In the genomic region with DNA sequence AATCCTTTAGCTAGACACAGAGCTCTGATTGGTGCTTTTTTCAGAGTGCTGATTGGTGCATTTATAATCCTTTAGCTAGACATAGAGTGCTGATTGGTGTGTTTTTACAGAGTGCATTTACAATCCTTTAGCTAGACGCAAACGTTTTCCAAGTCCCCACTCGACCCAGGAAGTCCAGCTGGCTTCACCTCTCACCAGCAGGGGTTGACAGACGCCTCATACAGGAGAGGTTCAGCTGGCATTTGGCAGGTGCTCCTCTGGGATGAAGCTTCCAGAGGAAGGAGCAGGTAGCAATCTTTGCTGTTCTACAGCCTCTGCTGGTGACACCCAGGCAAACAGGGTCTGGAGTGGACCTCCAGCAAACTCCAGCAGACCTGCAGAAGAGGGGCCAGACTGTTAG, we compare ENCODE assay signal across 7 cellular contexts. TPM values are rescaled to one million over a fixed set of nuclear protein-coding genes. Genes with fewer than 3 reads are reported as not detected.
DNase-seq lines count a peak whose midpoint lies in the region; ATAC-seq, FAIRE-seq and TF ChIP-seq lines count a peak whose summit lies in the region.
"Not testable (repeated sequence)": the region's sequence is repeated elsewhere in the genome, so short reads cannot be mapped to it uniquely, and the experiment has no call there.
"Had no signal": no experiment of that assay in that cellular context is flagged by ENCODE, and none has a peak within 500 bp of the region (broad histone marks: within the 10 kb centered on the region; RNA-seq: fewer than 3 reads in every experiment).

No MANE protein-coding gene starts in this region.

- BruUV-seq in K562 (replicated peaks; lab: Mats Ljungman, UMichigan); HepG2 (replicated peaks; lab: Mats Ljungman, UMichigan): not testable (repeated sequence)

- H3K27ac ChIP-seq in K562 (ENCODE audit: extremely low read depth, low read depth, low read length); HepG2 (ENCODE audit: extremely low read length, insufficient read depth, low read length): not testable (repeated sequence)

- peaks cover 22% of the 10 kb centered on the region for H3K9me3 ChIP-seq in K562 (replicated peaks; ENCODE audit: control insufficient read depth, insufficient read depth, low read depth, low read length)
- H3K9me3 ChIP-seq in HepG2 (ENCODE audit: low read length): not testable (repeated sequence)

- intact Hi-C loops in K562 (cut with micrococcal nuclease); Right ventricle myocardium superior (cut with DNase I); HepG2 (cut with micrococcal nuclease; ENCODE audit: unreplicated experiment): not testable (repeated sequence)

- not testable (repeated sequence) for H2AFZ ChIP-seq in K562 (ENCODE audit: low read depth, low read length); HepG2 (ENCODE audit: low read length)

- FAIRE-seq in K562 (lab: Jason Lieb, UNC); HepG2 (lab: Jason Lieb, UNC): not testable (repeated sequence)

- not testable (repeated sequence) for H3K4me1 ChIP-seq in K562 (replicated peaks in 1 of 2; ENCODE audit: control insufficient read depth in 2 of 2, insufficient read depth in 2 of 2, low read length in 2 of 2)
- peaks cover 11% of the 10 kb centered on the region for H3K4me1 ChIP-seq in HepG2 (ENCODE audit: insufficient read depth, low read length)

- not testable (repeated sequence) for TF ChIP-seq RAD21 in K562 (CRISPR knock-in tag; conservative IDR thresholded peaks at IDR 0.05 in 1 of 2, IDR thresholded peaks at IDR 0.05 in 1 of 2); HepG2 (CRISPR knock-in tag; IDR thresholded peaks at IDR 0.05)

- WGBS in K562 (ENCODE audit: insufficient coverage, low coverage, missing lambda C conversion rate): 89% methylated on average over 4 of the region's 4 CpGs
- WGBS in HepG2 (ENCODE audit: low lambda C conversion rate): 91% methylated on average over 4 of the region's 4 CpGs

- POLR2A ChIA-PET in K562 (lab: Yijun Ruan, JAX): not testable (repeated sequence)
- POLR2A ChIA-PET in HepG2 (lab: Yijun Ruan, JAX): interaction anchor here (1.4 kb wide), 1 partner anchor 16 kb away, joined by 3 read pairs; no protein-coding TSS in a partner anchor

- not testable (repeated sequence) for H3K9me1 ChIP-seq in K562 (ENCODE audit: control insufficient read depth, insufficient read depth, low read length)

- H3K4me3 ChIP-seq in K562; HepG2 (replicated peaks in 1 of 3; ENCODE audit: insufficient read depth in 1 of 3, low read depth in 2 of 3, low read length in 3 of 3): not testable (repeated sequence)

- TF ChIP-seq EP300 in K562 (IDR thresholded peaks at IDR 0.05; ENCODE audit: low read length); HepG2 (IDR thresholded peaks at IDR 0.05; ENCODE audit: low read depth in 2 of 2, low read length in 2 of 2); HepG2 (CRISPR knock-in tag; IDR thresholded peaks at IDR 0.05; ENCODE audit: borderline replicate concordance): not testable (repeated sequence)

- TF ChIP-seq CTCF in K562 (IDR thresholded peaks at IDR 0.05 in 2 of 3, conservative IDR thresholded peaks at IDR 0.05 in 1 of 3; ENCODE audit: insufficient read depth in 2 of 3, low read depth in 1 of 3, low read length in 3 of 3); HepG2 (CRISPR knock-in tag; IDR thresholded peaks at IDR 0.05): not testable (repeated sequence)

- H3K9me3 Mint-ChIP-seq in activated T-helper 17 cell treated with anti-CD3 and anti-CD28 coated beads, Interleukin-2, amount 50 U/mL, for 72 hours: peaks cover 23% of the 10 kb centered on the region
- H3K9me3 Mint-ChIP-seq in stimulated activated effector memory CD8-positive, alpha-beta T cell treated with anti-CD3 and anti-CD28 coated beads, Interleukin-12 subunit alpha, Interleukin-12 subunit beta, amount 100 ng/mL, for 72 hours: peaks cover 17% of the 10 kb centered on the region

- not testable (repeated sequence) for H3K27me3 Mint-ChIP-seq in activated T-helper 17 cell treated with anti-CD3 and anti-CD28 coated beads, Interleukin-2, amount 50 U/mL, for 72 hours

- not testable (repeated sequence) for H3K9ac ChIP-seq in K562 (ENCODE audit: insufficient read depth in 1 of 2, low read depth in 2 of 2, low read length in 2 of 2); HepG2 (ENCODE audit: insufficient read depth, low read depth, low read length)

- H3K36me3 Mint-ChIP-seq in activated T-helper 17 cell treated with anti-CD3 and anti-CD28 coated beads, Interleukin-2, amount 50 U/mL, for 72 hours (ENCODE audit: low read depth): peaks cover 82% of the 10 kb centered on the region
- H3K36me3 Mint-ChIP-seq in stimulated activated effector memory CD8-positive, alpha-beta T cell treated with anti-CD3 and anti-CD28 coated beads, Interleukin-12 subunit alpha, Interleukin-12 subunit beta, amount 100 ng/mL, for 72 hours: peaks cover 99% of the 10 kb centered on the region

- not testable (repeated sequence) for DNase-seq in K562 (ENCODE audit: extremely low read depth in 1 of 4, low spot score in 3 of 4); Right ventricle myocardium superior; HepG2 (ENCODE audit: low spot score); stimulated activated effector memory CD8-positive, alpha-beta T cell treated with anti-CD3 and anti-CD28 coated beads, Interleukin-12 subunit alpha, Interleukin-12 subunit beta, amount 100 ng/mL, for 72 hours (ENCODE audit: low spot score in 2 of 2)

- peak overlapping the region; percentile 67 for H3K27ac Mint-ChIP-seq in activated T-helper 17 cell treated with anti-CD3 and anti-CD28 coated beads, Interleukin-2, amount 50 U/mL, for 72 hours
- H3K27ac Mint-ChIP-seq in stimulated activated effector memory CD8-positive, alpha-beta T cell treated with anti-CD3 and anti-CD28 coated beads, Interleukin-12 subunit alpha, Interleukin-12 subunit beta, amount 100 ng/mL, for 72 hours: peak overlapping the region; percentile 6

- H3K4me3 Mint-ChIP-seq in activated T-helper 17 cell treated with anti-CD3 and anti-CD28 coated beads, Interleukin-2, amount 50 U/mL, for 72 hours; stimulated activated effector memory CD8-positive, alpha-beta T cell treated with anti-CD3 and anti-CD28 coated beads, Interleukin-12 subunit alpha, Interleukin-12 subunit beta, amount 100 ng/mL, for 72 hours: not testable (repeated sequence)

- H3K36me3 ChIP-seq in K562 (ENCODE audit: control insufficient read depth, insufficient read depth, low read length): peaks cover 14% of the 10 kb centered on the region; the same call in 2 of the 3 replicates
- not testable (repeated sequence) for H3K36me3 ChIP-seq in HepG2 (replicated peaks in 1 of 2; ENCODE audit: control insufficient read depth in 1 of 2, insufficient read depth in 2 of 2, low read length in 2 of 2)

- H3K4me2 ChIP-seq in K562 (ENCODE audit: insufficient read depth, low read length); HepG2 (ENCODE audit: low read depth, low read length): not testable (repeated sequence)

- H3K4me1 Mint-ChIP-seq in activated T-helper 17 cell treated with anti-CD3 and anti-CD28 coated beads, Interleukin-2, amount 50 U/mL, for 72 hours: peaks cover 41% of the 10 kb centered on the region
- H3K4me1 Mint-ChIP-seq in stimulated activated effector memory CD8-positive, alpha-beta T cell treated with anti-CD3 and anti-CD28 coated beads, Interleukin-12 subunit alpha, Interleukin-12 subunit beta, amount 100 ng/mL, for 72 hours: peaks cover 47% of the 10 kb centered on the region

- TF ChIP-seq POLR2A in K562 (conservative IDR thresholded peaks at IDR 0.05); HepG2 (IDR thresholded peaks at IDR 0.05; ENCODE audit: insufficient read depth in 1 of 2, low read depth in 2 of 2, low read length in 2 of 2): not testable (repeated sequence)

- in situ Hi-C loops in K562 (cut with MboI); HepG2 (cut with HindIII; ENCODE audit: extremely low pct_ligation_motif_present, low pct_unique_long_range_greater_than_20kb): not testable (repeated sequence)

- not testable (repeated sequence) for H3K27me3 ChIP-seq in K562 (ENCODE audit: control insufficient read depth in 2 of 2, insufficient read depth in 2 of 2, low read length in 2 of 2); HepG2 (ENCODE audit: control insufficient read depth in 1 of 2, insufficient read depth in 2 of 2, low read length in 2 of 2)

- ATAC-seq in activated T-helper 17 cell treated with anti-CD3 and anti-CD28 coated beads, Interleukin-2, amount 50 U/mL, for 72 hours (replicated peaks); K562; HepG2; stimulated activated effector memory CD8-positive, alpha-beta T cell treated with anti-CD3 and anti-CD28 coated beads, Interleukin-12 subunit alpha, Interleukin-12 subunit beta, amount 100 ng/mL, for 72 hours: not testable (repeated sequence)
- peak; percentile 49 for ATAC-seq in Right ventricle myocardium superior (ENCODE audit: poor library complexity)

- CTCF ChIA-PET in K562 (lab: Yijun Ruan, JAX; ENCODE audit: low intra/inter-chr PET ratio); HepG2 (lab: Yijun Ruan, JAX; ENCODE audit: low intra/inter-chr PET ratio, low total read pairs): not testable (repeated sequence)

- peaks cover 17% of the 10 kb centered on the region for H3K79me2 ChIP-seq in K562 (ENCODE audit: control insufficient read depth, insufficient read depth, low read length)
- H3K79me2 ChIP-seq in HepG2 (ENCODE audit: insufficient read depth, low read length): not testable (repeated sequence)

- not testable (repeated sequence) for H4K20me1 ChIP-seq in K562 (replicated peaks; ENCODE audit: control insufficient read depth, insufficient read depth, low read length); HepG2 (ENCODE audit: insufficient read depth, low read length)

RNA-seq across cellular contexts. Expression of a gene that starts 58.8 kb away (rescaled TPM):
- total RNA-seq in activated T-helper 17 cell treated with anti-CD3 and anti-CD28 coated beads, Interleukin-2, amount 50 U/mL, for 72 hours: 1 to 10 TPM; 2.0 to 3.8 TPM
- total RNA-seq in K562 (2011; cell fraction: chromatin; rRNA removed; ENCODE audit: low replicate concordance): 0.14 and 0.76 TPM in 2 replicates
- total RNA-seq in K562 (2011; cell fraction: nucleolus; rRNA removed): 0.50 and 0.79 TPM in 2 replicates
- 0.51 and 0.61 TPM in 2 replicates for total RNA-seq in K562 (2011; cell fraction: nucleoplasm; rRNA removed)
- 0.27 and 0.41 TPM in 2 replicates for total RNA-seq in K562 (2014; rRNA removed)
- total RNA-seq in K562 (2014; rRNA removed; fragmentation: Illumina TruSeq; extraction: Trizol): 0.32 and 0.33 TPM in 2 replicates
- total RNA-seq in K562 (2015; rRNA removed; fragmentation: Illumina TruSeq; extraction: Trizol): 0.25 and 0.26 TPM in 2 replicates
- 0.45 and 1.4 TPM in 2 replicates for total RNA-seq in K562 (2021)
- polyA plus RNA-seq in K562 (2011; rRNA removed): 0.24 and 0.43 TPM in 2 replicates
- 0.35 and 0.75 TPM in 2 replicates for polyA plus RNA-seq in K562 (2011; cell fraction: cytosol; rRNA removed)
- polyA plus RNA-seq in K562 (2011; cell fraction: nucleus; rRNA removed): 0.10 and 0.37 TPM in 2 replicates
- polyA plus RNA-seq in K562 (2012): 0.46 and 0.72 TPM in 2 replicates
- polyA plus RNA-seq in K562 (2014; fragmentation: Illumina TruSeq; extraction: Trizol): 0.12 and 0.14 TPM in 2 replicates
- polyA plus RNA-seq in K562 (2014; fragmentation: Nextera tagmentation; extraction: Ambion mirVana): under 1 TPM in 1 of 2 experiments, not detected in 1; 0.04 TPM
- polyA plus RNA-seq in K562 (2014; rRNA removed): 0.12 and 0.53 TPM in 2 replicates
- polyA minus RNA-seq in K562 (2011; rRNA and poly(A)+ RNA removed): 0.49 and 1.9 TPM in 2 replicates
- polyA minus RNA-seq in K562 (2011; cell fraction: cytosol; rRNA and poly(A)+ RNA removed): 0.29 TPM in 1 of 2 replicates, not detected in the other
- 0.13 and 1.00 TPM in 2 replicates for polyA minus RNA-seq in K562 (2011; cell fraction: nucleus; rRNA and poly(A)+ RNA removed)
- 28.4 TPM for total RNA-seq in Right ventricle myocardium superior
- 4.6 and 6.1 TPM in 2 replicates for total RNA-seq in HepG2 (2016; rRNA removed; fragmentation: Illumina TruSeq; extraction: Trizol)
- total RNA-seq in HepG2 (2016; cell fraction: cytosol; rRNA removed; fragmentation: Illumina TruSeq; extraction: Trizol; ENCODE audit: low read depth): 0.61 and 1.2 TPM in 2 replicates
- 4.0 and 4.3 TPM in 2 replicates for total RNA-seq in HepG2 (2016; cell fraction: insoluble cytoplasmic fraction; rRNA removed; fragmentation: Illumina TruSeq; extraction: Trizol)
- 2.5 and 2.9 TPM in 2 replicates for total RNA-seq in HepG2 (2016; cell fraction: membrane; rRNA removed; fragmentation: Illumina TruSeq; extraction: Trizol)
- 4.0 and 4.7 TPM in 2 replicates for total RNA-seq in HepG2 (2016; cell fraction: nucleus; rRNA removed; fragmentation: Illumina TruSeq; extraction: Trizol)
- 2.6 TPM in 2 replicates for polyA plus RNA-seq in HepG2 (2011; rRNA removed)
- 1.3 TPM in 2 replicates for polyA plus RNA-seq in HepG2 (2011; cell fraction: cytosol; rRNA removed)
- polyA plus RNA-seq in HepG2 (2011; cell fraction: nucleus; rRNA removed): 2.5 and 3.6 TPM in 2 replicates
- polyA plus RNA-seq in HepG2 (2012): 1.7 and 2.4 TPM in 2 replicates
- 0.77 and 1.1 TPM in 2 replicates for polyA plus RNA-seq in HepG2 (2016; cell fraction: cytosol; fragmentation: Illumina TruSeq; extraction: Trizol; ENCODE audit: low read depth)
- 2.2 and 3.8 TPM in 2 replicates for polyA plus RNA-seq in HepG2 (2016; cell fraction: insoluble cytoplasmic fraction; fragmentation: Illumina TruSeq; extraction: Trizol; ENCODE audit: low read depth)
- 1.9 and 2.0 TPM in 2 replicates for polyA plus RNA-seq in HepG2 (2016; cell fraction: membrane; fragmentation: Illumina TruSeq; extraction: Trizol; ENCODE audit: low read depth)
- 6.2 and 10.3 TPM in 2 replicates for polyA plus RNA-seq in HepG2 (2016; cell fraction: nucleus; fragmentation: Illumina TruSeq; extraction: Trizol; ENCODE audit: insufficient read depth, low read depth)
- polyA minus RNA-seq in HepG2 (2011; rRNA and poly(A)+ RNA removed; ENCODE audit: low replicate concordance): 4.9 and 8.9 TPM in 2 replicates
- polyA minus RNA-seq in HepG2 (2011; cell fraction: cytosol; rRNA and poly(A)+ RNA removed): 1.6 TPM in 1 of 2 replicates, not detected in the other
- polyA minus RNA-seq in HepG2 (2011; cell fraction: nucleus; rRNA and poly(A)+ RNA removed): 6.2 and 9.3 TPM in 2 replicates
- total RNA-seq: CD4-positive, CD25-positive, alpha-beta regulatory T cell had no signal
- polyA plus RNA-seq: CD8-positive, alpha-beta memory T cell had no signal
